In genomic region chr16:67392301-67393059, GRCh38 we compare ENCODE assay signal across 15 cellular contexts. TPM values are rescaled to one million over a fixed set of nuclear protein-coding genes. Genes with fewer than 3 reads are reported as not detected.
DNase-seq lines count a peak whose midpoint lies in the region; ATAC-seq, FAIRE-seq and TF ChIP-seq lines count a peak whose summit lies in the region.
"Had no signal": no experiment of that assay in that cellular context is flagged by ENCODE, and none has a peak within 500 bp of the region (broad histone marks: within the 10 kb centered on the region; RNA-seq: fewer than 3 reads in every experiment).

No MANE protein-coding gene starts in this region.

- no peak overlapping the region for H3K4ac ChIP-seq in mesendoderm (ENCODE audit: low read depth, low read length)

- peaks cover 28% of the 10 kb centered on the region for H3K27me3 Mint-ChIP-seq in CD8-positive, alpha-beta T cell (ENCODE audit: low read depth)

- H3K23ac ChIP-seq in mesendoderm (ENCODE audit: low read length), result no peak overlapping the region

- no peak overlapping the region for H4K8ac ChIP-seq in mesendoderm (ENCODE audit: low read depth, low read length)

- H2AFZ ChIP-seq in parathyroid adenoma, result peak overlapping the region; percentile 69

- no CpG with 5 or more reads among the region's 18 CpGs for WGBS in mesendoderm (ENCODE audit: extremely low coverage, insufficient coverage, low lambda C conversion rate)

- no peak overlapping the region for H3K18ac ChIP-seq in mesendoderm (ENCODE audit: low read length)

- intact Hi-C loops in CD8-positive, alpha-beta T cell (cut with DNase I, micrococcal nuclease), result no loop called here

- no peak for ATAC-seq in CD8-positive, alpha-beta T cell

- POLR2A ChIA-PET in AG04450 (lab: Yijun Ruan, JAX), result interaction anchor here (1.0 to 1.7 kb wide), 3 partner anchors 115 to 145 kb away, joined by 3 to 5 read pairs (median 4); partner anchors contain the start of gene FHOD1
- POLR2A ChIA-PET in CD8-positive, alpha-beta T cell (lab: Charles Lee), result interaction anchor here (0.6 to 0.9 kb wide), 2 partner anchors 89 to 1064 kb away, joined by 3 read pairs; no protein-coding TSS in a partner anchor

- H3K27ac Mint-ChIP-seq in CD8-positive, alpha-beta T cell, result no peak overlapping the region
- H3K27ac Mint-ChIP-seq: activated naive CD8-positive, alpha-beta T cell treated with anti-CD3 and anti-CD28 coated beads for 36 hours had no signal

- H3K4me2 ChIP-seq in parathyroid adenoma (ENCODE audit: low read length) (peak overlapping the region; percentile 76), mesendoderm (ENCODE audit: low read length) (no peak overlapping the region)

- H4K5ac ChIP-seq in mesendoderm (ENCODE audit: low read length), result no peak overlapping the region

- FAIRE-seq in RCC 7860 (lab: Jason Lieb, UNC), result no peak
- FAIRE-seq: GM12892 had no signal

- H3K79me1 ChIP-seq in mesendoderm (ENCODE audit: low read length), result no peaks in the 10 kb centered on the region

- no peaks in the 10 kb centered on the region for H3K9me3 Mint-ChIP-seq in CD8-positive, alpha-beta T cell
- H3K9me3 Mint-ChIP-seq: activated naive CD8-positive, alpha-beta T cell treated with anti-CD3 and anti-CD28 coated beads for 36 hours had no signal

- H3K4me3 ChIP-seq in AG04450 (ENCODE audit: low read depth, low read length) (peak overlapping the region; percentile 54; the same call in 1 of the 2 replicates), foreskin fibroblast (ENCODE audit: low read depth in 1 of 2, low read length in 2 of 2) (peak overlapping the region; percentile 27 to 51), parathyroid adenoma (ENCODE audit: low read depth, low read length) (peak overlapping the region; percentile 64), mesendoderm (ENCODE audit: low read length) (no peak overlapping the region)
- H3K4me3 ChIP-seq in CD8-positive, alpha-beta T cell (ENCODE audit: low read depth, low read length), result no peak overlapping the region

- peaks cover 17% of the 10 kb centered on the region for H3K4me1 ChIP-seq in parathyroid adenoma
- peaks cover 15% of the 10 kb centered on the region for H3K4me1 ChIP-seq in CD8-positive, alpha-beta T cell (ENCODE audit: insufficient read depth, low read length)
- H3K4me1 ChIP-seq in mesendoderm (ENCODE audit: control insufficient read depth, low read depth, low read length), result peaks cover 1% of the 10 kb centered on the region

- CTCF ChIA-PET in AG04450 (lab: Charles Lee), result interaction anchor here (0.8 to 1.7 kb wide), 9 partner anchors 9 to 184 kb away, joined by 3 to 11 read pairs (median 5); no protein-coding TSS in a partner anchor
- CTCF ChIA-PET in CD8-positive, alpha-beta T cell (lab: Charles Lee), result interaction anchor here (0.8 kb wide), 1 partner anchor 24 kb away, joined by 3 read pairs; the partner anchor contains the start of gene ZDHHC1

- no peak overlapping the region for H3K9ac ChIP-seq in parathyroid adenoma
- H3K9ac ChIP-seq in mesendoderm (ENCODE audit: low read length), result no peak overlapping the region

- no peak overlapping the region for H3K56ac ChIP-seq in mesendoderm (ENCODE audit: low read length)

- H3K27ac ChIP-seq in AG04450 (ENCODE audit: low read depth, low read length), result no peak overlapping the region
- no peak overlapping the region for H3K27ac ChIP-seq in parathyroid adenoma
- no peak overlapping the region for H3K27ac ChIP-seq in CD8-positive, alpha-beta T cell (ENCODE audit: low read depth, low read length)
- no peak overlapping the region for H3K27ac ChIP-seq in mesendoderm (ENCODE audit: low read depth, low read length)

- no peak overlapping the region for H2BK120ac ChIP-seq in mesendoderm (ENCODE audit: low read depth, low read length)

- H2AK5ac ChIP-seq in mesendoderm (ENCODE audit: low read length), result no peak overlapping the region

- no peaks in the 10 kb centered on the region for H3K36me3 ChIP-seq in parathyroid adenoma (ENCODE audit: control insufficient read depth, insufficient read depth, low read length)
- no peaks in the 10 kb centered on the region for H3K36me3 ChIP-seq in CD8-positive, alpha-beta T cell (ENCODE audit: insufficient read depth, low read length)
- H3K36me3 ChIP-seq in mesendoderm (ENCODE audit: control insufficient read depth, insufficient read depth, low read length), result no peaks in the 10 kb centered on the region

- no peak for TF ChIP-seq CTCF in AG04450 (IDR thresholded peaks at IDR 0.05; ENCODE audit: low read depth, low read length)
- no peak for TF ChIP-seq CTCF in foreskin fibroblast (IDR thresholded peaks at IDR 0.05; ENCODE audit: low read depth, low read length)
- no peak for TF ChIP-seq CTCF in parathyroid adenoma (IDR thresholded peaks at IDR 0.05)
- TF ChIP-seq CTCF in CD8-positive, alpha-beta T cell (IDR thresholded peaks at IDR 0.05), result no peak

- no peaks in the 10 kb centered on the region for H3K79me2 ChIP-seq in parathyroid adenoma
- no peaks in the 10 kb centered on the region for H3K79me2 ChIP-seq in mesendoderm (ENCODE audit: control insufficient read depth, insufficient read depth, low read length)

- DNase-seq in AG04450 (ENCODE audit: low read depth, low spot score) (no peak), NCI-H69 (lab: John Stamatoyannopoulos, UW) (peak; percentile 22), foreskin fibroblast (no peak), RCC 7860 (ENCODE audit: low spot score) (no peak), mesendoderm (no peak)
- DNase-seq in CD8-positive, alpha-beta T cell, result no peak
- no peak for DNase-seq in activated CD4-positive, alpha-beta T cell treated with anti-CD3 and anti-CD28 coated beads, Interleukin-2, amount 50 U/mL, for 4 hours
- DNase-seq: activated CD4-positive, alpha-beta T cell treated with anti-CD3 and anti-CD28 coated beads for 1 hour; NCI-H1105 treated with DMSO at 0.1 percent for 48 hours had no signal

- H3K36me3 Mint-ChIP-seq in CD8-positive, alpha-beta T cell, result no peaks in the 10 kb centered on the region
- H3K36me3 Mint-ChIP-seq: activated naive CD8-positive, alpha-beta T cell treated with anti-CD3 and anti-CD28 coated beads for 36 hours had no signal

- peaks cover 5% of the 10 kb centered on the region; the same call in 1 of the 2 replicates for H3K9me3 ChIP-seq in AG04450 (ENCODE audit: control insufficient read depth, insufficient read depth, low read length)
- no peaks in the 10 kb centered on the region for H3K9me3 ChIP-seq in parathyroid adenoma (ENCODE audit: control insufficient read depth, low read length)
- no peaks in the 10 kb centered on the region for H3K9me3 ChIP-seq in CD8-positive, alpha-beta T cell (ENCODE audit: low read length)

- no peak overlapping the region for H2BK15ac ChIP-seq in mesendoderm (replicated peaks; ENCODE audit: low read depth)

- no peak overlapping the region for H2BK5ac ChIP-seq in mesendoderm (ENCODE audit: low read length)

- H3K4me1 Mint-ChIP-seq in CD8-positive, alpha-beta T cell (ENCODE audit: low read depth), result peaks cover 12% of the 10 kb centered on the region

- H3K27me3 ChIP-seq in AG04450 (ENCODE audit: control insufficient read depth, insufficient read depth, low read length) (peaks cover 10% of the 10 kb centered on the region), parathyroid adenoma (ENCODE audit: control insufficient read depth, insufficient read depth, low read length) (no peaks in the 10 kb centered on the region), mesendoderm (ENCODE audit: insufficient read depth, low read length, poor library complexity) (peaks cover 20% of the 10 kb centered on the region)
- H3K27me3 ChIP-seq in CD8-positive, alpha-beta T cell (ENCODE audit: insufficient read depth, low read length), result peaks cover 23% of the 10 kb centered on the region

- no peak overlapping the region for H3K4me3 Mint-ChIP-seq in CD8-positive, alpha-beta T cell
- H3K4me3 Mint-ChIP-seq: activated naive CD8-positive, alpha-beta T cell treated with anti-CD3 and anti-CD28 coated beads for 36 hours had no signal

RNA-seq across cellular contexts. Expression of gene TPPP3, which starts 0.8 kb away (rescaled TPM):
- polyA plus RNA-seq in AG04450 (2011; rRNA removed), result 1.5 TPM in 2 replicates
- 0.70 TPM in 1 of 2 replicates, not detected in the other for polyA minus RNA-seq in AG04450 (2011; rRNA and poly(A)+ RNA removed)
- total RNA-seq in CD8-positive, alpha-beta T cell, result not detected
- polyA plus RNA-seq in mesendoderm (2013, experiment 1 of 2), result not detected
- not detected for polyA plus RNA-seq in mesendoderm (2013, experiment 2 of 2)
- total RNA-seq: activated naive CD8-positive, alpha-beta T cell treated with anti-CD3 and anti-CD28 coated beads for 36 hours; epithelial cell of proximal tubule had no signal

RNA-seq across cellular contexts. Expression of gene ZDHHC1, which starts 23.8 kb away (rescaled TPM):
- polyA plus RNA-seq in AG04450 (2011; rRNA removed), result 1.9 and 2.7 TPM in 2 replicates
- 2.6 and 4.6 TPM in 2 replicates for polyA minus RNA-seq in AG04450 (2011; rRNA and poly(A)+ RNA removed)
- total RNA-seq in CD8-positive, alpha-beta T cell, result not detected
- polyA plus RNA-seq in mesendoderm (2013, experiment 1 of 2), result 0.72 TPM
- 0.94 TPM for polyA plus RNA-seq in mesendoderm (2013, experiment 2 of 2)

RNA-seq across cellular contexts. Expression of gene HSD11B2, which starts 38.4 kb away (rescaled TPM):
- 0.07 TPM in 1 of 2 replicates, not detected in the other for polyA plus RNA-seq in AG04450 (2011; rRNA removed)
- polyA minus RNA-seq in AG04450 (2011; rRNA and poly(A)+ RNA removed), result not detected in 2 replicates
- total RNA-seq in CD8-positive, alpha-beta T cell, result not detected
- polyA plus RNA-seq in mesendoderm (2013, experiment 1 of 2), result 12.9 TPM
- polyA plus RNA-seq in mesendoderm (2013, experiment 2 of 2), result 13.3 TPM
- total RNA-seq: mononuclear cell, RPMI7951 had no signal

Comparison
In these comparisons a context has a peak if more than half of its experiments do, and no peak if none do; other contexts are left out.
1. H3K4me3 ChIP-seq: peak in AG04450 (single experiment), foreskin fibroblast (2 of 2) and parathyroid adenoma (single experiment); none in CD8-positive, alpha-beta T cell (single experiment) and mesendoderm (single experiment).